ENCODE assay signal across 8 cellular contexts in the genomic region with DNA sequence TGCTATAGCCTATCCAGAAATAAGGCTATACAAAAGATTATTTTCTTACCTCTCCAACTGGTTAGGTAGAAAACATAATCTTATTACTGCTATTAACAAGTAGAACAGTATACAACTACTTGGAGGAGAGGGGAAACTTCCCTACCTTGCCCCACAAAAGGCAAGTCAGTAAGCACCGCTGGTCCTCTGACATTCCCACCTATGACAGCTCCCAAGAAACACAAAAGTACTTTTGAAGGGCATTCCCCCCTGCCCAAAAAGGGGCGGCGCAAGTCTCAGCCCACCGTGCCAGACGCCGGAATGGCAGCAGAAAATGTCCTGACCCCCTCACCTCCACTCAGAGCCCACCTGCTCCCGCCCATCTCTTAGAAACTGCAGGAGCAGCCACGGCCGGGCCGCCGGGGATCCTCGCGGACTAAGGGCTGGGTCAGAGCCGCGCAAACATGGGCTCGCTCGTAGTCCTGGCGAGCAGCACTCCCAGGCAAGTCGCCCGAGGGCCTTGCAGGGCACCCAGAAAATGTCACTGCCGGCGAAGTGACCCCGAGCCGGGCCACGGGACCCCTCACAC. TPM values are rescaled to one million over a fixed set of nuclear protein-coding genes. Genes with fewer than 3 reads are reported as not detected.
DNase-seq lines count a peak whose midpoint lies in the region; ATAC-seq, FAIRE-seq and TF ChIP-seq lines count a peak whose summit lies in the region.

No MANE protein-coding gene starts in this region.

- peak overlapping the region; percentile 99 for H2AFZ ChIP-seq in trophoblast cell (ENCODE audit: insufficient read depth, low read length, poor library complexity)

- H3K27ac ChIP-seq in CD8-positive, alpha-beta T cell (ENCODE audit: low read depth, low read length): peak overlapping the region; percentile 81
- no peak overlapping the region for H3K27ac ChIP-seq in trophoblast cell (ENCODE audit: low read depth, low read length)

- peaks cover 25% of the 10 kb centered on the region for H3K36me3 Mint-ChIP-seq in CD8-positive, alpha-beta T cell
- H3K36me3 Mint-ChIP-seq in activated CD4-positive, alpha-beta memory T cell treated with anti-CD3 and anti-CD28 coated beads for 36 hours: peaks cover 2% of the 10 kb centered on the region

- peak; percentile 41 for ATAC-seq in CD8-positive, alpha-beta T cell
- ATAC-seq in HG03280 (IDR thresholded peaks at IDR 0.05; ENCODE audit: unreplicated experiment): peak; percentile 28
- peak; percentile 56 for ATAC-seq in Right ventricle myocardium superior (ENCODE audit: poor library complexity)

- no CpG with 5 or more reads among the region's 25 CpGs for WGBS in trophoblast cell (ENCODE audit: extremely low coverage, insufficient coverage, insufficient read length)

- H3K9me3 Mint-ChIP-seq in CD8-positive, alpha-beta T cell: no peaks in the 10 kb centered on the region
- no peaks in the 10 kb centered on the region for H3K9me3 Mint-ChIP-seq in activated CD4-positive, alpha-beta memory T cell treated with anti-CD3 and anti-CD28 coated beads for 36 hours

- peaks cover 16% of the 10 kb centered on the region for H3K4me1 ChIP-seq in CD8-positive, alpha-beta T cell (ENCODE audit: insufficient read depth, low read length)
- peaks cover 5 to 6% of the 10 kb centered on the region in 2 experiments for H3K4me1 ChIP-seq in trophoblast cell (ENCODE audit: control insufficient read depth in 1 of 2, insufficient read depth in 2 of 2, low read length in 2 of 2)

- H3K4me2 ChIP-seq in trophoblast cell (ENCODE audit: low read length): peak overlapping the region; percentile 90

- intact Hi-C loops in CD8-positive, alpha-beta T cell (cut with DNase I, micrococcal nuclease): loop anchor here (1.0 to 10.0 kb wide), 4 partner anchors 37 to 1444 kb away; a partner anchor contains a TSS
- intact Hi-C loops in activated CD4-positive, alpha-beta memory T cell treated with anti-CD3 and anti-CD28 coated beads for 36 hours (cut with micrococcal nuclease): loop anchor here (1.0 to 10.0 kb wide), 3 partner anchors 37 to 1206 kb away; a partner anchor contains a TSS
- intact Hi-C loops in Right ventricle myocardium superior (cut with DNase I): no loop called here

- H2BK12ac ChIP-seq in trophoblast cell (ENCODE audit: low read length): peak overlapping the region; percentile 17

- peak overlapping the region; percentile 99 for H3K18ac ChIP-seq in trophoblast cell (ENCODE audit: low read length)

- peaks cover 35% of the 10 kb centered on the region for H3K4me1 Mint-ChIP-seq in CD8-positive, alpha-beta T cell (ENCODE audit: low read depth)
- peaks cover 29% of the 10 kb centered on the region for H3K4me1 Mint-ChIP-seq in activated CD4-positive, alpha-beta memory T cell treated with anti-CD3 and anti-CD28 coated beads for 36 hours (ENCODE audit: low read depth)

- H3K9me3 ChIP-seq in CD8-positive, alpha-beta T cell (ENCODE audit: low read length): no peaks in the 10 kb centered on the region
- no peaks in the 10 kb centered on the region for H3K9me3 ChIP-seq in trophoblast cell (ENCODE audit: insufficient read depth, low read depth, low read length)

- CTCF ChIA-PET in CD8-positive, alpha-beta T cell (lab: Charles Lee): interaction anchor here (1.1 kb wide), 1 partner anchor 94 kb away, joined by 8 read pairs; a partner anchor contains a TSS
- CTCF ChIA-PET in activated CD4-positive, alpha-beta memory T cell treated with anti-CD3 and anti-CD28 coated beads for 36 hours (lab: Charles Lee): interaction anchor here (1.8 to 2.9 kb wide), 2 partner anchors 37 kb away, joined by 7 to 13 read pairs; a partner anchor contains a TSS

- no peaks in the 10 kb centered on the region for H3K27me3 Mint-ChIP-seq in CD8-positive, alpha-beta T cell (ENCODE audit: low read depth)
- H3K27me3 Mint-ChIP-seq in activated CD4-positive, alpha-beta memory T cell treated with anti-CD3 and anti-CD28 coated beads for 36 hours: no peaks in the 10 kb centered on the region

- POLR2A ChIA-PET in CD8-positive, alpha-beta T cell (lab: Charles Lee): interaction anchor here (0.5 to 1.5 kb wide), 6 partner anchors 36 to 1466 kb away, joined by 3 to 5 read pairs (median 4); a partner anchor contains a TSS
- POLR2A ChIA-PET in activated CD4-positive, alpha-beta memory T cell treated with anti-CD3 and anti-CD28 coated beads for 36 hours (lab: Charles Lee): interaction anchor here (1.2 kb wide), 1 partner anchor 37 kb away, joined by 9 read pairs; a partner anchor contains a TSS

- FAIRE-seq in GM19239 (lab: Jason Lieb, UNC): peak; percentile 33

- peak overlapping the region; percentile 99 for H4K8ac ChIP-seq in trophoblast cell (ENCODE audit: low read depth, low read length)

- peak in 1 of 7 experiments; percentile 48 for DNase-seq in CD8-positive, alpha-beta T cell
- DNase-seq in GM19239 (ENCODE audit: insufficient read length, low spot score): peak; percentile 9
- DNase-seq in activated CD4-positive, alpha-beta memory T cell treated with anti-CD3 and anti-CD28 coated beads for 36 hours: no peak
- no peak for DNase-seq in Right ventricle myocardium superior
- DNase-seq in trophoblast cell: peak in 1 of 2 donors; percentile 23
- no peak for DNase-seq in activated effector memory CD4-positive, alpha-beta T cell treated with Interleukin-2 at 50 U/mL for 16 hours
- no peak for DNase-seq in HK-2 (ENCODE audit: unreplicated experiment)

- peak overlapping the region; percentile 76 for H2BK5ac ChIP-seq in trophoblast cell (ENCODE audit: low read depth, low read length, poor library complexity)

- peaks cover 6% of the 10 kb centered on the region for H3K79me2 ChIP-seq in trophoblast cell (ENCODE audit: control insufficient read depth, insufficient read depth, low read length, poor library complexity)

- H3K4me3 Mint-ChIP-seq in CD8-positive, alpha-beta T cell: peak overlapping the region; percentile 95
- H3K4me3 Mint-ChIP-seq in activated CD4-positive, alpha-beta memory T cell treated with anti-CD3 and anti-CD28 coated beads for 36 hours: peak overlapping the region; percentile 93

- no peaks in the 10 kb centered on the region for H3K27me3 ChIP-seq in CD8-positive, alpha-beta T cell (ENCODE audit: insufficient read depth, low read length)
- no peaks in the 10 kb centered on the region for H3K27me3 ChIP-seq in trophoblast cell (ENCODE audit: insufficient read depth, low read length)

- peak overlapping the region; percentile 93 for H2BK120ac ChIP-seq in trophoblast cell (ENCODE audit: insufficient read depth, low read length, poor library complexity)

- H3K4me3 ChIP-seq in CD8-positive, alpha-beta T cell (ENCODE audit: low read depth, low read length): peak overlapping the region; percentile 99
- H3K4me3 ChIP-seq in trophoblast cell (ENCODE audit: low read depth, low read length): peak overlapping the region; percentile 95

- H3K23ac ChIP-seq in trophoblast cell (ENCODE audit: low read length): no peak overlapping the region

- peak overlapping the region; percentile 93 for H4K91ac ChIP-seq in trophoblast cell (ENCODE audit: low read depth, low read length)

- no peak for TF ChIP-seq CTCF in CD8-positive, alpha-beta T cell (IDR thresholded peaks at IDR 0.05)

- peak overlapping the region; percentile 97 for H3K14ac ChIP-seq in trophoblast cell (ENCODE audit: low read length)

- peak overlapping the region; percentile 53 for H2AK5ac ChIP-seq in trophoblast cell (ENCODE audit: low read length)

- peak overlapping the region; percentile 91 for H3K27ac Mint-ChIP-seq in CD8-positive, alpha-beta T cell
- peak overlapping the region; percentile 15 for H3K27ac Mint-ChIP-seq in activated CD4-positive, alpha-beta memory T cell treated with anti-CD3 and anti-CD28 coated beads for 36 hours

- peak overlapping the region; percentile 100 for H4K12ac ChIP-seq in trophoblast cell (ENCODE audit: low read depth, low read length)

- H3K9ac ChIP-seq in trophoblast cell (ENCODE audit: low read length): peak overlapping the region; percentile 93

- peak overlapping the region; percentile 98 for H3K4ac ChIP-seq in trophoblast cell (ENCODE audit: low read depth, low read length)

- H3K36me3 ChIP-seq in CD8-positive, alpha-beta T cell (ENCODE audit: insufficient read depth, low read length): no peaks in the 10 kb centered on the region
- no peaks in the 10 kb centered on the region for H3K36me3 ChIP-seq in trophoblast cell (ENCODE audit: control insufficient read depth in 1 of 2, insufficient read depth in 2 of 2, low read length in 2 of 2)

- peaks cover 5% of the 10 kb centered on the region for H3K79me1 ChIP-seq in trophoblast cell (ENCODE audit: low read length)

RNA-seq across cellular contexts. Expression of a gene that starts 0.4 kb away (rescaled TPM):
- 10 to 100 TPM; 20.8 to 22.9 TPM for total RNA-seq in CD8-positive, alpha-beta T cell
- 10 to 100 TPM; 39.2 to 41.3 TPM for total RNA-seq in activated CD4-positive, alpha-beta memory T cell treated with anti-CD3 and anti-CD28 coated beads for 36 hours
- 161 TPM for total RNA-seq in Right ventricle myocardium superior
- 21.5 and 24.1 TPM in 2 replicates for polyA plus RNA-seq in trophoblast cell (2013)

RNA-seq across cellular contexts. Expression of a gene that starts 36.9 kb away (rescaled TPM):
- total RNA-seq in CD8-positive, alpha-beta T cell: 10 to 100 TPM; 23.8 to 24.9 TPM
- 10 to 100 TPM; 18.5 to 19.2 TPM for total RNA-seq in activated CD4-positive, alpha-beta memory T cell treated with anti-CD3 and anti-CD28 coated beads for 36 hours
- total RNA-seq in Right ventricle myocardium superior: 12.5 TPM
- 18.9 and 19.4 TPM in 2 replicates for polyA plus RNA-seq in trophoblast cell (2013)
